ENCODE assay signal across 9 cellular contexts in the genomic region with DNA sequence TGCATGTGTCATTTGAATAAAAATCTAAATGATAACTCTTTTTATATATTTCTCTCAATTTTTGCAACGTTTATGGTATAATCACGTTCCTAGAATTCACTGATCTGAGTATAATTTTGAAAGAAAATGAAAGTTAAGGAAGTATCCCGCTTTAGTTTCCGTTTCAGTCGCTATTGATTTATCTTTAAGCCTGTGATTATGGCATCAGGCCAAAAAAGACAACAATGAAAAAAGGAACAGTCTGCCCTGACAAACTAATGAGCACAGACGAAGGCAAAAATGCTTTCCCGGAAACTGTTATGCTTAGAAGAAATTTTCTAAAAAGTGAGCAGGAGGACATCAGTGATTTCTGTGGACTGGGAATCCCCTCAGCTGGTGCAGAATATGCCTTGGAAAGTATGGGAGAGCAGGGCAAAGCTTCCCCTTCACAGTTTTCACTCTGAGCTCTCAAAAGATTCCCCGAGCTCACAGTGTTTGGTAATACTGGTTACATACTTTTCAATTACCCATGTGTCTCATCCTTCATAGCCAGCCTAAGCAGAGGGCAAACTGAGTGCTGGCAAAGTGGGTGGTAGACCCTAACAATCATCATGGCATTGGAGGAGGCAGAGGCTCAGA. TPM values are rescaled to one million over a fixed set of nuclear protein-coding genes. Genes with fewer than 3 reads are reported as not detected.
DNase-seq lines count a peak whose midpoint lies in the region; ATAC-seq, FAIRE-seq and TF ChIP-seq lines count a peak whose summit lies in the region.
"Had no signal": no experiment of that assay in that cellular context is flagged by ENCODE, and none has a peak within 500 bp of the region (broad histone marks: within the 10 kb centered on the region; RNA-seq: fewer than 3 reads in every experiment).

No MANE protein-coding gene starts in this region.

- no peak overlapping the region for H3K9ac ChIP-seq in kidney (ENCODE audit: low read length in 2 of 2)

- POLR2A ChIA-PET in activated CD4-positive, alpha-beta memory T cell treated with anti-CD3 and anti-CD28 coated beads, Interleukin-2, amount 10 ng/mL, durations not matched to agents 7 days and 5 days (lab: Charles Lee) = no interaction called here
- POLR2A ChIA-PET in PC-9 (lab: Charles Lee; ENCODE audit: unreplicated experiment) = no interaction called here

- H3K27ac Mint-ChIP-seq in stimulated activated naive CD8-positive, alpha-beta T cell treated with anti-CD3 and anti-CD28 coated beads, Interleukin-15, Interleukin-2, amounts not matched to agents 100 ng/mL and 50 ng/mL, for 24 hours = peak overlapping the region; percentile 70
- no peak overlapping the region for H3K27ac Mint-ChIP-seq in activated CD4-positive, alpha-beta memory T cell treated with anti-CD3 and anti-CD28 coated beads, Interleukin-2, amount 10 ng/mL, durations not matched to agents 7 days and 5 days

- no peaks in the 10 kb centered on the region for H3K9me3 Mint-ChIP-seq in stimulated activated naive CD8-positive, alpha-beta T cell treated with anti-CD3 and anti-CD28 coated beads, Interleukin-15, Interleukin-2, amounts not matched to agents 100 ng/mL and 50 ng/mL, for 24 hours
- H3K9me3 Mint-ChIP-seq in activated CD4-positive, alpha-beta memory T cell treated with anti-CD3 and anti-CD28 coated beads, Interleukin-2, amount 10 ng/mL, durations not matched to agents 7 days and 5 days = no peaks in the 10 kb centered on the region

- WGBS in aorta, 2 donors = 11 to 17% methylated on average over 8 of the region's 8 CpGs

- BruUV-seq in PC-9 (replicated peaks; lab: Mats Ljungman, UMichigan) = no TSS peak

- no peaks in the 10 kb centered on the region for H3K36me3 ChIP-seq in kidney (ENCODE audit: control insufficient read depth in 1 of 2, insufficient read depth in 2 of 2, low read length in 2 of 2)
- no peaks in the 10 kb centered on the region for H3K36me3 ChIP-seq in aorta (ENCODE audit: control insufficient read depth in 1 of 2, insufficient read depth in 2 of 2, low read length in 1 of 2)
- no peaks in the 10 kb centered on the region for H3K36me3 ChIP-seq in PC-9 (ENCODE audit: low read depth)

- no peak overlapping the region for H2AFZ ChIP-seq in PC-9

- H3K4me1 Mint-ChIP-seq in stimulated activated naive CD8-positive, alpha-beta T cell treated with anti-CD3 and anti-CD28 coated beads, Interleukin-15, Interleukin-2, amounts not matched to agents 100 ng/mL and 50 ng/mL, for 24 hours (ENCODE audit: low read depth) = peaks cover 35% of the 10 kb centered on the region
- peaks cover 26% of the 10 kb centered on the region for H3K4me1 Mint-ChIP-seq in activated CD4-positive, alpha-beta memory T cell treated with anti-CD3 and anti-CD28 coated beads, Interleukin-2, amount 10 ng/mL, durations not matched to agents 7 days and 5 days

- peak overlapping the region; percentile 61 for H3K4me3 Mint-ChIP-seq in stimulated activated naive CD8-positive, alpha-beta T cell treated with anti-CD3 and anti-CD28 coated beads, Interleukin-15, Interleukin-2, amounts not matched to agents 100 ng/mL and 50 ng/mL, for 24 hours
- H3K4me3 Mint-ChIP-seq in activated CD4-positive, alpha-beta memory T cell treated with anti-CD3 and anti-CD28 coated beads, Interleukin-2, amount 10 ng/mL, durations not matched to agents 7 days and 5 days = peak overlapping the region; percentile 42

- intact Hi-C loops in kidney (cut with DNase I) = no loop called here
- intact Hi-C loops in aorta (cut with DNase I) = no loop called here
- intact Hi-C loops in PC-9 (cut with micrococcal nuclease; ENCODE audit: unreplicated experiment) = no loop called here

- peaks cover 15% of the 10 kb centered on the region for H3K27me3 Mint-ChIP-seq in stimulated activated naive CD8-positive, alpha-beta T cell treated with anti-CD3 and anti-CD28 coated beads, Interleukin-15, Interleukin-2, amounts not matched to agents 100 ng/mL and 50 ng/mL, for 24 hours
- H3K27me3 Mint-ChIP-seq in activated CD4-positive, alpha-beta memory T cell treated with anti-CD3 and anti-CD28 coated beads, Interleukin-2, amount 10 ng/mL, durations not matched to agents 7 days and 5 days = peaks cover 7% of the 10 kb centered on the region

- no peaks in the 10 kb centered on the region for H3K27me3 ChIP-seq in aorta (ENCODE audit: control insufficient read depth in 1 of 2, insufficient read depth in 2 of 2, low read length in 1 of 2)
- H3K27me3 ChIP-seq in PC-9 (ENCODE audit: insufficient read depth, low read depth) = no peaks in the 10 kb centered on the region

- H3K79me2 ChIP-seq in PC-9 (ENCODE audit: low read depth) = no peaks in the 10 kb centered on the region

- CTCF ChIA-PET in activated CD4-positive, alpha-beta memory T cell treated with anti-CD3 and anti-CD28 coated beads, Interleukin-2, amount 10 ng/mL, durations not matched to agents 7 days and 5 days (lab: Charles Lee) = no interaction called here
- CTCF ChIA-PET in PC-9 (lab: Charles Lee) = no interaction called here

- H3K4me3 ChIP-seq in kidney (ENCODE audit: low read length in 2 of 2) = peak overlapping the region; percentile 36 to 66
- H3K4me3 ChIP-seq in aorta (ENCODE audit: low read length in 2 of 2) = no peak overlapping the region
- H3K4me3 ChIP-seq in PC-9 = no peak overlapping the region

- TF ChIP-seq CTCF in kidney (IDR thresholded peaks at IDR 0.05; ENCODE audit: borderline replicate concordance, extremely low read depth, insufficient read depth) (no peak), PC-9 (conservative IDR thresholded peaks at IDR 0.05) (no peak)

- H3K4me1 ChIP-seq in kidney (ENCODE audit: control insufficient read depth in 1 of 2, insufficient read depth in 1 of 2, low read depth in 1 of 2, low read length in 2 of 2) (peaks cover 0 to 3% of the 10 kb centered on the region in 2 donors), aorta (ENCODE audit: control insufficient read depth in 1 of 2, insufficient read depth in 2 of 2, low read length in 2 of 2) (no peaks in the 10 kb centered on the region), PC-9 (replicated peaks; ENCODE audit: insufficient read depth) (no peaks in the 10 kb centered on the region)

- H3K9me3 ChIP-seq in kidney (ENCODE audit: control insufficient read depth in 1 of 2, low read length in 2 of 2) (no peaks in the 10 kb centered on the region), aorta (ENCODE audit: control insufficient read depth, low read length) (no peaks in the 10 kb centered on the region), PC-9 (ENCODE audit: insufficient read depth, low read depth) (no peaks in the 10 kb centered on the region)

- ATAC-seq in stimulated activated naive CD8-positive, alpha-beta T cell treated with anti-CD3 and anti-CD28 coated beads, Interleukin-15, Interleukin-2, amounts not matched to agents 100 U/mL and 50 U/mL, for 24 hours = no peak
- ATAC-seq in aorta (ENCODE audit: low FRiP score) (peak; percentile 41), HG02885 (IDR thresholded peaks at IDR 0.05; ENCODE audit: poor library complexity, unreplicated experiment) (no peak), HG03439 (IDR thresholded peaks at IDR 0.05; ENCODE audit: unreplicated experiment) (no peak)

- H3K27ac ChIP-seq in kidney (ENCODE audit: low read depth in 2 of 2, low read length in 2 of 2) (no peak overlapping the region), aorta (ENCODE audit: low read depth in 1 of 2, low read length in 2 of 2) (no peak overlapping the region), PC-9 (no peak overlapping the region)
- H3K27ac ChIP-seq: HL-60 had no signal

- H3K4me2 ChIP-seq in PC-9 = no peak overlapping the region

- H3F3A ChIP-seq in PC-9 (ENCODE audit: insufficient read depth, low read depth) = no peaks in the 10 kb centered on the region

- no peak for DNase-seq in stimulated activated naive CD8-positive, alpha-beta T cell treated with anti-CD3 and anti-CD28 coated beads, Interleukin-15, Interleukin-2, amounts not matched to agents 100 U/mL and 50 U/mL, for 24 hours
- DNase-seq in activated CD4-positive, alpha-beta memory T cell treated with anti-CD3 and anti-CD28 coated beads, Interleukin-2, amount 10 ng/mL, durations not matched to agents 7 days and 5 days = no peak
- DNase-seq in kidney (no peak), aorta (no peak), PC-9 (no peak)

- H4K20me1 ChIP-seq in PC-9 (ENCODE audit: insufficient read depth) = no peaks in the 10 kb centered on the region

- no peaks in the 10 kb centered on the region for H3K36me3 Mint-ChIP-seq in stimulated activated naive CD8-positive, alpha-beta T cell treated with anti-CD3 and anti-CD28 coated beads, Interleukin-15, Interleukin-2, amounts not matched to agents 100 ng/mL and 50 ng/mL, for 24 hours (ENCODE audit: low read depth)
- H3K36me3 Mint-ChIP-seq in activated CD4-positive, alpha-beta memory T cell treated with anti-CD3 and anti-CD28 coated beads, Interleukin-2, amount 10 ng/mL, durations not matched to agents 7 days and 5 days (ENCODE audit: low read depth) = no peaks in the 10 kb centered on the region

- no peaks in the 10 kb centered on the region; the same call in 1 of the 2 replicates for H3K9me2 ChIP-seq in PC-9 (ENCODE audit: insufficient read depth)

- no peak for FAIRE-seq in kidney (lab: Jason Lieb, UNC)

RNA-seq across cellular contexts. Expression of gene CXCL10, which starts 5.1 kb away (rescaled TPM):
- total RNA-seq in activated CD4-positive, alpha-beta memory T cell treated with anti-CD3 and anti-CD28 coated beads, Interleukin-2, amount 10 ng/mL, durations not matched to agents 7 days and 5 days = 1 to 10 TPM; 1.3 to 1.5 TPM
- total RNA-seq in kidney = 1.4 TPM
- 1.3 TPM for polyA plus RNA-seq in kidney (ENCODE audit: insufficient read depth, low read depth, low replicate concordance)
- total RNA-seq in aorta = 1 to 10 TPM; 1.8 to 2.6 TPM
- 1 to 10 TPM in 1 of 2 donors, not detected in 1; 7.8 TPM for polyA plus RNA-seq in aorta
- not detected in 2 replicates for total RNA-seq in PC-9 (2021)

RNA-seq across cellular contexts. Expression of gene CXCL11, which starts 7.5 kb away (rescaled TPM):
- total RNA-seq in activated CD4-positive, alpha-beta memory T cell treated with anti-CD3 and anti-CD28 coated beads, Interleukin-2, amount 10 ng/mL, durations not matched to agents 7 days and 5 days = under 1 TPM; 0.28 to 0.33 TPM
- total RNA-seq in kidney (not detected), aorta (under 1 TPM; 0.23 to 0.45 TPM), PC-9 (2021) (not detected in 2 replicates)
- polyA plus RNA-seq in kidney (ENCODE audit: insufficient read depth, low read depth, low replicate concordance) (not detected), aorta (1 to 10 TPM in 1 of 2 donors, under 1 TPM in 1; 0.46 to 2.3 TPM)

RNA-seq across cellular contexts. Expression of gene CXCL9, which starts 21.0 kb away (rescaled TPM):
- total RNA-seq in activated CD4-positive, alpha-beta memory T cell treated with anti-CD3 and anti-CD28 coated beads, Interleukin-2, amount 10 ng/mL, durations not matched to agents 7 days and 5 days = not detected
- total RNA-seq in kidney (1.4 TPM), aorta (1 to 10 TPM; 1.2 to 1.6 TPM), PC-9 (2021) (not detected in 2 replicates)
- polyA plus RNA-seq in kidney (ENCODE audit: insufficient read depth, low read depth, low replicate concordance) (1.2 TPM), aorta (1 to 10 TPM in 1 of 2 donors, under 1 TPM in 1; 0.38 to 4.4 TPM)

RNA-seq across cellular contexts. Expression of gene SDAD1, which starts 37.6 kb away (rescaled TPM):
- total RNA-seq in activated CD4-positive, alpha-beta memory T cell treated with anti-CD3 and anti-CD28 coated beads, Interleukin-2, amount 10 ng/mL, durations not matched to agents 7 days and 5 days = 10 to 100 TPM; 39.1 to 43.0 TPM
- total RNA-seq in kidney (40.7 TPM), aorta (10 to 100 TPM; 30.2 to 36.5 TPM), PC-9 (2021) (14.9 and 23.2 TPM in 2 replicates)
- polyA plus RNA-seq in kidney (ENCODE audit: insufficient read depth, low read depth, low replicate concordance) (17.1 TPM), aorta (10 to 100 TPM; 16.0 to 17.2 TPM)

RNA-seq across cellular contexts. Expression of gene ART3, which starts 46.2 kb away (rescaled TPM):
- under 1 TPM; 0.30 to 0.95 TPM for total RNA-seq in activated CD4-positive, alpha-beta memory T cell treated with anti-CD3 and anti-CD28 coated beads, Interleukin-2, amount 10 ng/mL, durations not matched to agents 7 days and 5 days
- total RNA-seq in kidney (not detected), aorta (under 1 TPM; 0.68 to 0.81 TPM), PC-9 (2021) (not detected in 2 replicates)
- polyA plus RNA-seq in kidney (ENCODE audit: insufficient read depth, low read depth, low replicate concordance) (not detected), aorta (not detected)

Comparison
In these comparisons a context has a peak if more than half of its experiments do, and no peak if none do; other contexts are left out.
1. H3K4me3 ChIP-seq: peak in kidney (2 of 2); none in aorta (0 of 2) and PC-9 (single experiment).